ENCODE assay signal across 9 cellular contexts in the genomic region with DNA sequence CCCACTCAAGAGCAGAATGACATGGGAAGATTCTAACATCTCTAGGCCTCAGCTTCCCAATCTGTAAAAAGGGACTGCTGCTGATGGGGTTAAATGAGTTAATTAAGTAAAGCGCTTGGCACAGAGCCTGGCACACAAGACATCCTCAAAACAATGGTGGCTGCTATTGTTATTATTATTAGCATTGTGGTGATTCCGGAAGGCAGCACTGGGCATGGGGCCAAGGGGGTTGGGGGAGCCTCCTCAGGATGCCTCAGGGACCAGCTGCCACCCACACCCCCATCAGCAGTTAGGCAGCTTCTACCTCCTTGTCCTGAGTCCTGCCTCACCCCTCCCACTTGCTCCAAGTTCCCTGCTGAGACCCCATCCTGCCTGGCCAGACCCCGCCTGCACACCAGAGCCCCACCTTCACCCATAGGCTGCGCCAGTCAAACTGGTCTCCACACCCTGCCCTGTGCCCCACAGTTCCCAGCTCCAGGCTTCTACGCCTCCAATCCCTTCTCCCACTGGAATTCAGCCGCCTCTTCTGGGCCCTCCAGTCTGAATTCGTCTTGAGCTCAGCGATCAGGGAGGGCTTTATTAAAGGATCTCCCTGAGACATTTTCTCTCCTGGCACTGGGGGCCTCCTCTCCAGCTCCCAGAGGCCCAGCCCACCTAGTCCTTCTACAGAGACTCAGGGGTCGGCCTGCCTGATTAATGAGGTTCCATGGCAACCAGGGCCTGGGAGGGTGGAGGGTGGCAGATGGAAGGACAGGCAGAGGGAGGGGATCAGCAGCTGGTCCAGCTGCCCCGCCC. TPM values are rescaled to one million over a fixed set of nuclear protein-coding genes. Genes with fewer than 3 reads are reported as not detected.
DNase-seq lines count a peak whose midpoint lies in the region; ATAC-seq, FAIRE-seq and TF ChIP-seq lines count a peak whose summit lies in the region.
"Had no signal": no experiment of that assay in that cellular context is flagged by ENCODE, and none has a peak within 500 bp of the region (broad histone marks: within the 10 kb centered on the region; RNA-seq: fewer than 3 reads in every experiment).

No MANE protein-coding gene starts in this region.

- no peak overlapping the region for H3K27ac ChIP-seq in astrocyte (ENCODE audit: low read depth, low read length)
- H3K27ac ChIP-seq: thoracic aorta had no signal

- H3K4me1 Mint-ChIP-seq in astrocyte (ENCODE audit: low read depth, unreplicated experiment) (peaks cover 1% of the 10 kb centered on the region), natural killer cell (peaks cover 13 to 20% of the 10 kb centered on the region in 2 donors)

- TF ChIP-seq CTCF in astrocyte (IDR thresholded peaks at IDR 0.05; ENCODE audit: insufficient read depth, low read depth, low read length) (no peak), natural killer cell (IDR thresholded peaks at IDR 0.05) (no peak)

- no peaks in the 10 kb centered on the region for H3K9me3 ChIP-seq in astrocyte (ENCODE audit: insufficient read depth, low read depth, low read length)
- H3K9me3 ChIP-seq: thoracic aorta had no signal

- H3K9me3 Mint-ChIP-seq in astrocyte (ENCODE audit: unreplicated experiment) (no peaks in the 10 kb centered on the region), natural killer cell (no peaks in the 10 kb centered on the region)

- H3K4me3 Mint-ChIP-seq in astrocyte (ENCODE audit: unreplicated experiment), result peak overlapping the region; percentile 66
- H3K4me3 Mint-ChIP-seq in natural killer cell, result peak overlapping the region; percentile 35

- DNase-seq in EH (ENCODE audit: low read depth) (peak; percentile 14), NCI-H1417 treated with DMSO at 0.1 percent for 48 hours (lab: John Stamatoyannopoulos, UW) (peak; percentile 23), astrocyte (ENCODE audit: low read depth) (no peak), natural killer cell (no peak), RCC 7860 (ENCODE audit: low spot score) (no peak), NOMO-1 treated with DMSO at 0.1 percent for 48 hours (lab: John Stamatoyannopoulos, UW; ENCODE audit: unreplicated experiment) (no peak)
- DNase-seq in stimulated activated CD4-positive, alpha-beta T cell treated with anti-CD3 and anti-CD28 coated beads, Interleukin-2, amount 100 ng/mL, for 48 hours, result no peak

- peaks cover 10% of the 10 kb centered on the region for H3K79me2 ChIP-seq in astrocyte (ENCODE audit: insufficient read depth, low read length)

- peak overlapping the region; percentile 85 for H3K4me2 ChIP-seq in astrocyte (ENCODE audit: low read length)

- no peak for ATAC-seq in natural killer cell
- no peak for ATAC-seq in GM19035 (IDR thresholded peaks at IDR 0.05; ENCODE audit: unreplicated experiment)

- H4K20me1 ChIP-seq in astrocyte (ENCODE audit: insufficient read depth, low read length), result peaks cover 28% of the 10 kb centered on the region

- peaks cover 7% of the 10 kb centered on the region for H3K27me3 Mint-ChIP-seq in astrocyte (ENCODE audit: low read depth, unreplicated experiment)
- no peaks in the 10 kb centered on the region for H3K27me3 Mint-ChIP-seq in natural killer cell (ENCODE audit: low read depth in 2 of 2)

- peaks cover 19% of the 10 kb centered on the region for H3K4me1 ChIP-seq in astrocyte (ENCODE audit: insufficient read depth, low read length)

- peak overlapping the region; percentile 53 for H3K4me3 ChIP-seq in astrocyte (ENCODE audit: insufficient read depth, low read depth, low read length)

- FAIRE-seq in astrocyte (lab: Jason Lieb, UNC), result no peak
- no peak for FAIRE-seq in RCC 7860 (lab: Jason Lieb, UNC)

- no peaks in the 10 kb centered on the region for H3K27me3 ChIP-seq in astrocyte (ENCODE audit: insufficient read depth, low read length)

- H3K9ac ChIP-seq in astrocyte (ENCODE audit: low read length), result peak overlapping the region; percentile 65

- intact Hi-C loops in natural killer cell (cut with micrococcal nuclease), result no loop called here

- no peak overlapping the region for H2AFZ ChIP-seq in astrocyte (ENCODE audit: low read depth, low read length)

- H3K36me3 Mint-ChIP-seq in astrocyte (ENCODE audit: low read depth, unreplicated experiment) (no peaks in the 10 kb centered on the region), natural killer cell (no peaks in the 10 kb centered on the region)

- no peaks in the 10 kb centered on the region for H3K36me3 ChIP-seq in astrocyte (ENCODE audit: insufficient read depth, low read length)
- H3K36me3 ChIP-seq: thoracic aorta had no signal

- no peak overlapping the region for H3K27ac Mint-ChIP-seq in astrocyte (ENCODE audit: unreplicated experiment)
- peak overlapping the region in 1 of 2 donors; percentile 65 for H3K27ac Mint-ChIP-seq in natural killer cell

RNA-seq across cellular contexts. Expression of a gene that starts 1.5 kb away (rescaled TPM):
- total RNA-seq in astrocyte, result 1.6 and 2.3 TPM in 2 replicates
- total RNA-seq in natural killer cell, result 1 to 10 TPM; 4.6 to 5.6 (median 4.7) TPM

RNA-seq across cellular contexts. Expression of a gene that starts 10.5 kb away (rescaled TPM):
- total RNA-seq in astrocyte (19.5 and 22.3 TPM in 2 replicates), natural killer cell (10 to 100 TPM in 2 of 3 donors, 1 to 10 TPM in 1; 9.7 to 18.1 (median 13.4) TPM)

RNA-seq across cellular contexts. Expression of a gene that starts 18.0 kb away (rescaled TPM):
- total RNA-seq in astrocyte (1.1 and 1.4 TPM in 2 replicates), natural killer cell (1 to 10 TPM in 2 of 3 donors, under 1 TPM in 1; 0.80 to 2.2 (median 1.1) TPM)

RNA-seq across cellular contexts. Expression of a gene that starts 22.6 kb away (rescaled TPM):
- total RNA-seq in astrocyte, result 0.16 TPM in 1 of 2 replicates, not detected in the other
- under 1 TPM; 0.25 to 0.41 (median 0.33) TPM for total RNA-seq in natural killer cell
- total RNA-seq: thoracic aorta had no signal

RNA-seq across cellular contexts. Expression of a gene that starts 35.4 kb away (rescaled TPM):
- total RNA-seq in astrocyte (1.1 and 1.2 TPM in 2 replicates), natural killer cell (1 to 10 TPM; 4.7 to 6.6 (median 6.2) TPM)

Comparison
In these comparisons a context has a peak if more than half of its experiments do, and no peak if none do; other contexts are left out.
1. DNase-seq: peak in EH (single experiment) and NCI-H1417 treated with DMSO at 0.1 percent for 48 hours (single experiment); none in astrocyte (single experiment), natural killer cell (single experiment), RCC 7860 (single experiment), stimulated activated CD4-positive, alpha-beta T cell treated with anti-CD3 and anti-CD28 coated beads, Interleukin-2, amount 100 ng/mL, for 48 hours (0 of 2) and NOMO-1 treated with DMSO at 0.1 percent for 48 hours (single experiment).